ENCODE assay signal across 6 cellular contexts in the genomic region with DNA sequence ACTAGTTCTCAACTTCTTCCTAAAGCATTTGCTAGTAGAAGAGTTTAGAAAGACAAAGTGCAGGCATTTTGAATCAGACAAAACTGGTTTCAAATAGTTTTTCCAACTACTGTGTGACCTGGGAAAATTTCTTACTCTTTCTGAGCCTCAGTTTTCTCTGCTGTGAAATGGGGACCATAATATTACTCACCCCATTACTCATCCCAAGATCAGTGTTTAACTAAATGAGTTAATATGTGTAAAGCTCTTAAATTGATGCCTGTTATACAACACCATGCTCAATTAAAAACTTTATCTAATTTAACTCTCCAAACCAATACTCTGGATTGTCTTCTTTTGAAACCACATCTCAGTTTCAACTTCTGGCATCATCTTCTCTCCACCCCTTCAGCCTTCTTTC.
"Had no signal": no experiment of that assay in that cellular context is flagged by ENCODE, and none has a peak within 500 bp of the region (broad histone marks: within the 10 kb centered on the region; RNA-seq: fewer than 3 reads in every experiment).

No MANE protein-coding gene starts in this region.

- DNase-seq: H9, HCEC 1CT, IMR-90, KBM-7 had no signal

- H3K27ac ChIP-seq: KMS-11 had no signal

- H3K4me3 ChIP-seq: GM23338 had no signal
